In genomic region chr5:50727149-50727496, GRCh38 we compare ENCODE assay signal across 9 cellular contexts.
DNase-seq lines count a peak whose midpoint lies in the region; ATAC-seq and TF ChIP-seq lines count a peak whose summit lies in the region.
"Had no signal": no experiment of that assay in that cellular context is flagged by ENCODE, and none has a peak within 500 bp of the region (broad histone marks: within the 10 kb centered on the region; RNA-seq: fewer than 3 reads in every experiment).

No MANE protein-coding gene starts in this region.

- H3K4me1 Mint-ChIP-seq in activated CD8-positive, alpha-beta T cell treated with anti-CD3 and anti-CD28 coated beads, Interleukin-2, amount 10 ng/mL, durations not matched to agents 7 days and 5 days (ENCODE audit: low read depth), result peaks cover 39% of the 10 kb centered on the region

- peak overlapping the region; percentile 51 for H3K27ac Mint-ChIP-seq in activated CD8-positive, alpha-beta T cell treated with anti-CD3 and anti-CD28 coated beads, Interleukin-2, amount 10 ng/mL, durations not matched to agents 7 days and 5 days

- H3K27me3 Mint-ChIP-seq in activated CD8-positive, alpha-beta T cell treated with anti-CD3 and anti-CD28 coated beads, Interleukin-2, amount 10 ng/mL, durations not matched to agents 7 days and 5 days (ENCODE audit: low read depth), result no peaks in the 10 kb centered on the region

- peak; percentile 72 for DNase-seq in Ammon's horn (ENCODE audit: low spot score)
- peak; percentile 40 for DNase-seq in activated CD8-positive, alpha-beta T cell treated with anti-CD3 and anti-CD28 coated beads, Interleukin-2, amount 10 ng/mL, durations not matched to agents 7 days and 5 days
- peak; percentile 74 for DNase-seq in kidney tubule cell (ENCODE audit: low spot score)
- DNase-seq in HEK293T (ENCODE audit: extremely low spot score), result no peak
- no peak for DNase-seq in globus pallidus (ENCODE audit: low spot score)
- DNase-seq: DMS79 had no signal

- POLR2A ChIA-PET in activated CD8-positive, alpha-beta T cell treated with anti-CD3 and anti-CD28 coated beads, Interleukin-2, amount 10 ng/mL, durations not matched to agents 7 days and 5 days (lab: Charles Lee), result no interaction called here
- POLR2A ChIA-PET in HEK293T (lab: Yijun Ruan, JAX), result no interaction called here

- peaks cover 43% of the 10 kb centered on the region for H3K36me3 Mint-ChIP-seq in activated CD8-positive, alpha-beta T cell treated with anti-CD3 and anti-CD28 coated beads, Interleukin-2, amount 10 ng/mL, durations not matched to agents 7 days and 5 days (ENCODE audit: low read depth)

- CTCF ChIA-PET in activated CD8-positive, alpha-beta T cell treated with anti-CD3 and anti-CD28 coated beads, Interleukin-2, amount 10 ng/mL, durations not matched to agents 7 days and 5 days (lab: Charles Lee), result interaction anchor here (1.3 kb wide), 1 partner anchor 14 kb away, joined by 3 read pairs; no protein-coding TSS in a partner anchor
- CTCF ChIA-PET in HEK293T (lab: Yijun Ruan, JAX), result no interaction called here

- ATAC-seq in HG02610 (IDR thresholded peaks at IDR 0.05; ENCODE audit: unreplicated experiment) (peak; percentile 69), GM19452 (IDR thresholded peaks at IDR 0.05; ENCODE audit: unreplicated experiment) (no peak), HG03196 (IDR thresholded peaks at IDR 0.05; ENCODE audit: unreplicated experiment) (no peak)
- ATAC-seq in activated CD8-positive, alpha-beta T cell treated with anti-CD3 and anti-CD28 coated beads, Interleukin-2, amount 10 ng/mL, durations not matched to agents 7 days and 5 days, result peak; percentile 65

- peak overlapping the region; percentile 2 for H3K4me3 Mint-ChIP-seq in activated CD8-positive, alpha-beta T cell treated with anti-CD3 and anti-CD28 coated beads, Interleukin-2, amount 10 ng/mL, durations not matched to agents 7 days and 5 days

- peaks cover 18% of the 10 kb centered on the region for H3K9me3 Mint-ChIP-seq in activated CD8-positive, alpha-beta T cell treated with anti-CD3 and anti-CD28 coated beads, Interleukin-2, amount 10 ng/mL, durations not matched to agents 7 days and 5 days (ENCODE audit: insufficient read depth)

TF ChIP-seq in HEK293T, 16 proteins besides CTCF, POLR2A, EP300 and RAD21:
- TF ChIP-seq ARNT (IDR thresholded peaks at IDR 0.05) (no peak), FOXA1 (IDR thresholded peaks at IDR 0.05) (no peak), FOXK2 (IDR thresholded peaks at IDR 0.05) (no peak), ZNF384 (IDR thresholded peaks at IDR 0.05) (no peak), SUZ12 (IDR thresholded peaks at IDR 0.05) (no peak), PKNOX1 (IDR thresholded peaks at IDR 0.05) (no peak), FOXM1 (IDR thresholded peaks at IDR 0.05; ENCODE audit: borderline replicate concordance) (no peak), L3MBTL2 (conservative IDR thresholded peaks at IDR 0.05) (no peak), BHLHE40 (IDR thresholded peaks at IDR 0.05; ENCODE audit: borderline replicate concordance) (no peak), LEF1 (IDR thresholded peaks at IDR 0.05; ENCODE audit: borderline replicate concordance) (no peak)

Comparison
In these comparisons a context has a peak if more than half of its experiments do, and no peak if none do; other contexts are left out.
1. DNase-seq: peak in Ammon's horn (single experiment), activated CD8-positive, alpha-beta T cell treated with anti-CD3 and anti-CD28 coated beads, Interleukin-2, amount 10 ng/mL, durations not matched to agents 7 days and 5 days (single experiment) and kidney tubule cell (single experiment); none in HEK293T (single experiment) and globus pallidus (single experiment).
2. ATAC-seq: peak in HG02610 (single experiment) and activated CD8-positive, alpha-beta T cell treated with anti-CD3 and anti-CD28 coated beads, Interleukin-2, amount 10 ng/mL, durations not matched to agents 7 days and 5 days (single experiment); none in GM19452 (single experiment) and HG03196 (single experiment).